In genomic region chr6:39997101-39997635, GRCh38 we compare ENCODE assay signal across 15 cellular contexts.
"Had no signal": no experiment of that assay in that cellular context is flagged by ENCODE, and none has a peak within 500 bp of the region (broad histone marks: within the 10 kb centered on the region; RNA-seq: fewer than 3 reads in every experiment).

No MANE protein-coding gene starts in this region.

- H3K4me3 Mint-ChIP-seq: activated CD4-positive, alpha-beta memory T cell treated with anti-CD3 and anti-CD28 coated beads, Interleukin-2, amount 10 ng/mL, durations not matched to agents 7 days and 5 days; activated naive CD8-positive, alpha-beta T cell treated with anti-CD3 and anti-CD28 coated beads for 36 hours; nephron progenitor cell had no signal

- H3K27ac Mint-ChIP-seq: activated CD4-positive, alpha-beta memory T cell treated with anti-CD3 and anti-CD28 coated beads, Interleukin-2, amount 10 ng/mL, durations not matched to agents 7 days and 5 days; activated naive CD8-positive, alpha-beta T cell treated with anti-CD3 and anti-CD28 coated beads for 36 hours; nephron progenitor cell had no signal

- H3K4me1 Mint-ChIP-seq: activated CD4-positive, alpha-beta memory T cell treated with anti-CD3 and anti-CD28 coated beads, Interleukin-2, amount 10 ng/mL, durations not matched to agents 7 days and 5 days; activated naive CD8-positive, alpha-beta T cell treated with anti-CD3 and anti-CD28 coated beads for 36 hours; nephron progenitor cell had no signal

- DNase-seq: activated CD4-positive, alpha-beta memory T cell treated with anti-CD3 and anti-CD28 coated beads, Interleukin-2, amount 10 ng/mL, durations not matched to agents 7 days and 5 days; activated gamma-delta T cell treated with Interleukin-2 at 50 U/mL for 16 hours; activated naive CD8-positive, alpha-beta T cell treated with anti-CD3 and anti-CD28 coated beads for 36 hours; activated T-cell treated with anti-CD3 and anti-CD28 coated beads, Interleukin-2, amount 50 U/mL, for 48 hours; anterior cingulate cortex; gastrocnemius medialis; heart right ventricle; left ventricle myocardium inferior; mesenchymal stem cell; nephron progenitor cell; sigmoid colon; stimulated activated CD4-positive, alpha-beta T cell treated with anti-CD3 and anti-CD28 coated beads, Interleukin-2, amount 100 ng/mL, for 24 hours; stimulated activated naive CD4-positive, alpha-beta T cell; substantia nigra; upper lobe of left lung had no signal

- ATAC-seq: gastrocnemius medialis, heart right ventricle had no signal

- H3K27me3 Mint-ChIP-seq: activated CD4-positive, alpha-beta memory T cell treated with anti-CD3 and anti-CD28 coated beads, Interleukin-2, amount 10 ng/mL, durations not matched to agents 7 days and 5 days had no signal

- H3K36me3 Mint-ChIP-seq: activated naive CD8-positive, alpha-beta T cell treated with anti-CD3 and anti-CD28 coated beads for 36 hours had no signal
